In genomic region chr4:66855956-66856355, GRCh38 we compare ENCODE assay signal across 26 cellular contexts.
DNase-seq lines count a peak whose midpoint lies in the region; ATAC-seq and TF ChIP-seq lines count a peak whose summit lies in the region.
"Had no signal": no experiment of that assay in that cellular context is flagged by ENCODE, and none has a peak within 500 bp of the region (broad histone marks: within the 10 kb centered on the region; RNA-seq: fewer than 3 reads in every experiment).

No MANE protein-coding gene starts in this region.

- DNase-seq in DMS 273 (lab: John Stamatoyannopoulos, UW; ENCODE audit: unreplicated experiment) (peak; percentile 20), DMS 273 treated with DMSO at 0.1 percent for 48 hours (lab: John Stamatoyannopoulos, UW) (no peak), RPMI7951 (ENCODE audit: low read depth) (peak; percentile 3), cardiac fibroblast (ENCODE audit: low read depth in 2 of 2) (peak; percentile 11 to 13), retinal pigment epithelial cell (ENCODE audit: low read depth) (peak; percentile 66), islet precursor cell (no peak)
- DNase-seq: activated CD4-positive, alpha-beta T cell treated with anti-CD3 and anti-CD28 coated beads, Interleukin-2, amount 10 ng/mL, durations not matched to agents 7 days and 5 days; DMS79; hypothalamus; left colon; mammary epithelial cell; NCI-H1436; NCI-H2081 treated with DMSO at 0.1 percent for 48 hours; NCI-H2227 treated with DMSO at 0.1 percent for 48 hours; NCI-H69; nephron progenitor cell; Peyer's patch; SIG-M5; stimulated activated CD4-positive, alpha-beta T cell treated with anti-CD3 and anti-CD28 coated beads, Interleukin-2, amount 100 ng/mL, for 24 hours; stimulated activated naive CD8-positive, alpha-beta T cell treated with anti-CD3 and anti-CD28 coated beads, Interleukin-15, Interleukin-2, amounts not matched to agents 100 U/mL and 50 U/mL, for 24 hours had no signal

- TF ChIP-seq CTCF in cardiac fibroblast (IDR thresholded peaks at IDR 0.05; ENCODE audit: low read depth, low read length) (no peak), retinal pigment epithelial cell (conservative IDR thresholded peaks at IDR 0.05; ENCODE audit: low read depth, low read length) (no peak)

- H3K4me3 ChIP-seq in cardiac fibroblast (replicated peaks in 1 of 2; ENCODE audit: low read depth in 2 of 2, low read length in 2 of 2), result no peak overlapping the region
- no peak overlapping the region for H3K4me3 ChIP-seq in retinal pigment epithelial cell (ENCODE audit: low read length)
- H3K4me3 ChIP-seq: BLaER1 treated with 17β-estradiol and CSF1 and Interleukin-3, amounts not matched to agents 10 nM and 100 nM; Peyer's patch; right atrium auricular region; thoracic aorta had no signal

- ATAC-seq in GM18867 (IDR thresholded peaks at IDR 0.05; ENCODE audit: unreplicated experiment) (no peak), GM18520 (IDR thresholded peaks at IDR 0.05; ENCODE audit: unreplicated experiment) (no peak)
- ATAC-seq: left colon; stimulated activated naive CD8-positive, alpha-beta T cell treated with anti-CD3 and anti-CD28 coated beads, Interleukin-15, Interleukin-2, amounts not matched to agents 100 U/mL and 50 U/mL, for 24 hours; WTC11 had no signal

Comparison
In these comparisons a context has a peak if more than half of its experiments do, and no peak if none do; other contexts are left out.
1. DNase-seq: peak in DMS 273 (single experiment), RPMI7951 (single experiment), cardiac fibroblast (2 of 2) and retinal pigment epithelial cell (single experiment); none in DMS 273 treated with DMSO at 0.1 percent for 48 hours (single experiment) and islet precursor cell (single experiment).